Comparison of ENCODE assay signal across 2 cellular contexts in genomic region chr11:33682446-33682845, GRCh38.
TF ChIP-seq lines count a peak whose summit lies in the region.

No MANE protein-coding gene starts in this region.

TF ChIP-seq in HEK293, 187 proteins besides CTCF, POLR2A, EP300 and RAD21 (continued from another document):
- TF ChIP-seq ZIC2 (tag by site-specific recombination; IDR thresholded peaks at IDR 0.05), result peak; percentile 10; the same call in 1 of the 2 replicates
- TF ChIP-seq ZBTB49 (tag by site-specific recombination; IDR thresholded peaks at IDR 0.05; ENCODE audit: low read depth), result no peak
- peak; percentile 35; the same call in 1 of the 2 replicates for TF ChIP-seq FEZF1 (tag by site-specific recombination; IDR thresholded peaks at IDR 0.05)
- TF ChIP-seq ZBTB17 (tag by site-specific recombination; IDR thresholded peaks at IDR 0.05), result no peak
- TF ChIP-seq ZNF239 (tag by site-specific recombination; IDR thresholded peaks at IDR 0.05), result no peak
- no peak for TF ChIP-seq TSHZ1 (tag by site-specific recombination; IDR thresholded peaks at IDR 0.05; ENCODE audit: borderline replicate concordance)

TF ChIP-seq in K562, 482 proteins besides CTCF, POLR2A, EP300 and RAD21 (continued from another document):
- TF ChIP-seq GTF2A2 (tag; IDR thresholded peaks at IDR 0.05), result no peak
- no peak for TF ChIP-seq TSC22D4 (tag; IDR thresholded peaks at IDR 0.05)
- TF ChIP-seq ZC3H4 (CRISPR knock-in tag; IDR thresholded peaks at IDR 0.05; ENCODE audit: borderline replicate concordance), result no peak
- no peak for TF ChIP-seq MYBL2 (IDR thresholded peaks at IDR 0.05; ENCODE audit: low read depth)
- TF ChIP-seq MYBL2 (CRISPR knock-in tag; IDR thresholded peaks at IDR 0.05; ENCODE audit: borderline replicate concordance), result no peak
- TF ChIP-seq SMARCE1 (IDR thresholded peaks at IDR 0.05), result no peak
- TF ChIP-seq ZNF277 (CRISPR knock-in tag; IDR thresholded peaks at IDR 0.05; ENCODE audit: borderline replicate concordance), result no peak
